ENCODE assay signal across 1 cellular context in the genomic region with DNA sequence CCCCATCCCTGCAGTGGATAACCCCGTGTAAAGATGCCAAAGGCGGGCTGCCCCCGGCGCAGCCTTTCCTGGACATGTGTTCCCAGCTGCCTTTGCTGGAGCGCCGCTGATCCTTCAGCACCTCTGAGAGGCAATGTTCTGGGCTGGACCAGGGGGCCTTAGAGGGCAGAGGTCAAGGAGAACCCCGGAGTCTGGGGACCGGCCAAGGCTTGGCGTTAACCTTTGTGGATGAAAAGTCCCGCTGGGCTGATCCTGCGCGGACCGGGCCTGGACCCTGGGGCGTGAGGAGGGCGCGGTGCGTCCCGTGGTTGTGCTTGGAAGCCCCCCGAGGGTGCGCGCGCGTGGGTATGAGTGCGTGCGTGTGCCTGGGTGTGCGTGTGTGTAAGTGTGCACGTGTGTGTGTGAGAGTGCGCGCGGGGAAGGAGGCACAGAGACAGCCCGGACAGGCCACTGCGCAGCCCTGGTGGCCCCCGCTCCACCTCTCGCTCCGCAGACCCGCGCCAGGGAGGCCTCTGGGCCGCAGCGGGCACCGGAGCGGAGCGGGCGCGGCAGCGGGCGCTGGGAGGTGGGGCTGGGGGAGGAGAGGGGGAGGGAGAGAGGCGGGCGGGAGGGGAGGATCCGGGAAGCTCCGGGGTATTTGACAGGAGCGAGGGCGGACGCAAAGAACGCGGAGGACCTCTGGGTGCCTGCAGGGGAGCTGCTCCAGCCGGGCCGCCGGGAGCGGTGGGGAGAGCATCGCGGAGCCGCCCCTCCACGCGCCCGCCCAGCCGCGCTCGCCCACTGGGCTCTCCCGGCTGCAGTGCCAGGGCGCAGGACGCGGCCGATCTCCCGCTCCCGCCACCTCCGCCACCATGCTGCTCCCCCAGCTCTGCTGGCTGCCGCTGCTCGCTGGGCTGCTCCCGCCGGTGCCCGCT.
TF ChIP-seq lines count a peak whose summit lies in the region.

A gene with protein sequence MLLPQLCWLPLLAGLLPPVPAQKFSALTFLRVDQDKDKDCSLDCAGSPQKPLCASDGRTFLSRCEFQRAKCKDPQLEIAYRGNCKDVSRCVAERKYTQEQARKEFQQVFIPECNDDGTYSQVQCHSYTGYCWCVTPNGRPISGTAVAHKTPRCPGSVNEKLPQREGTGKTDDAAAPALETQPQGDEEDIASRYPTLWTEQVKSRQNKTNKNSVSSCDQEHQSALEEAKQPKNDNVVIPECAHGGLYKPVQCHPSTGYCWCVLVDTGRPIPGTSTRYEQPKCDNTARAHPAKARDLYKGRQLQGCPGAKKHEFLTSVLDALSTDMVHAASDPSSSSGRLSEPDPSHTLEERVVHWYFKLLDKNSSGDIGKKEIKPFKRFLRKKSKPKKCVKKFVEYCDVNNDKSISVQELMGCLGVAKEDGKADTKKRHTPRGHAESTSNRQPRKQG (plus strand): TSS at position 665 of the 914 bp plus-strand sequence. CDS start 187 bp downstream, at position 852.

TF ChIP-seq in SK-N-SH treated with all-trans-retinoic acid at 6 μM for 48 hours, 23 proteins besides CTCF, POLR2A, EP300 and RAD21 (continued from another document):
- TF ChIP-seq, protein P1, sequence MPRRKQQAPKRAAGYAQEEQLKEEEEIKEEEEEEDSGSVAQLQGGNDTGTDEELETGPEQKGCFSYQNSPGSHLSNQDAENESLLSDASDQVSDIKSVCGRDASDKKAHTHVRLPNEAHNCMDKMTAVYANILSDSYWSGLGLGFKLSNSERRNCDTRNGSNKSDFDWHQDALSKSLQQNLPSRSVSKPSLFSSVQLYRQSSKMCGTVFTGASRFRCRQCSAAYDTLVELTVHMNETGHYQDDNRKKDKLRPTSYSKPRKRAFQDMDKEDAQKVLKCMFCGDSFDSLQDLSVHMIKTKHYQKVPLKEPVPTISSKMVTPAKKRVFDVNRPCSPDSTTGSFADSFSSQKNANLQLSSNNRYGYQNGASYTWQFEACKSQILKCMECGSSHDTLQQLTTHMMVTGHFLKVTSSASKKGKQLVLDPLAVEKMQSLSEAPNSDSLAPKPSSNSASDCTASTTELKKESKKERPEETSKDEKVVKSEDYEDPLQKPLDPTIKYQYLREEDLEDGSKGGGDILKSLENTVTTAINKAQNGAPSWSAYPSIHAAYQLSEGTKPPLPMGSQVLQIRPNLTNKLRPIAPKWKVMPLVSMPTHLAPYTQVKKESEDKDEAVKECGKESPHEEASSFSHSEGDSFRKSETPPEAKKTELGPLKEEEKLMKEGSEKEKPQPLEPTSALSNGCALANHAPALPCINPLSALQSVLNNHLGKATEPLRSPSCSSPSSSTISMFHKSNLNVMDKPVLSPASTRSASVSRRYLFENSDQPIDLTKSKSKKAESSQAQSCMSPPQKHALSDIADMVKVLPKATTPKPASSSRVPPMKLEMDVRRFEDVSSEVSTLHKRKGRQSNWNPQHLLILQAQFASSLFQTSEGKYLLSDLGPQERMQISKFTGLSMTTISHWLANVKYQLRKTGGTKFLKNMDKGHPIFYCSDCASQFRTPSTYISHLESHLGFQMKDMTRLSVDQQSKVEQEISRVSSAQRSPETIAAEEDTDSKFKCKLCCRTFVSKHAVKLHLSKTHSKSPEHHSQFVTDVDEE (CRISPR knock-in tag; IDR thresholded peaks at IDR 0.05) = no peak
- TF ChIP-seq ESRRG (CRISPR knock-in tag; IDR thresholded peaks at IDR 0.05) = no peak
- TF ChIP-seq ZNF565 (CRISPR knock-in tag; conservative IDR thresholded peaks at IDR 0.05; ENCODE audit: low read depth) = no peak
